ENCODE assay signal across 8 cellular contexts in the genomic region with DNA sequence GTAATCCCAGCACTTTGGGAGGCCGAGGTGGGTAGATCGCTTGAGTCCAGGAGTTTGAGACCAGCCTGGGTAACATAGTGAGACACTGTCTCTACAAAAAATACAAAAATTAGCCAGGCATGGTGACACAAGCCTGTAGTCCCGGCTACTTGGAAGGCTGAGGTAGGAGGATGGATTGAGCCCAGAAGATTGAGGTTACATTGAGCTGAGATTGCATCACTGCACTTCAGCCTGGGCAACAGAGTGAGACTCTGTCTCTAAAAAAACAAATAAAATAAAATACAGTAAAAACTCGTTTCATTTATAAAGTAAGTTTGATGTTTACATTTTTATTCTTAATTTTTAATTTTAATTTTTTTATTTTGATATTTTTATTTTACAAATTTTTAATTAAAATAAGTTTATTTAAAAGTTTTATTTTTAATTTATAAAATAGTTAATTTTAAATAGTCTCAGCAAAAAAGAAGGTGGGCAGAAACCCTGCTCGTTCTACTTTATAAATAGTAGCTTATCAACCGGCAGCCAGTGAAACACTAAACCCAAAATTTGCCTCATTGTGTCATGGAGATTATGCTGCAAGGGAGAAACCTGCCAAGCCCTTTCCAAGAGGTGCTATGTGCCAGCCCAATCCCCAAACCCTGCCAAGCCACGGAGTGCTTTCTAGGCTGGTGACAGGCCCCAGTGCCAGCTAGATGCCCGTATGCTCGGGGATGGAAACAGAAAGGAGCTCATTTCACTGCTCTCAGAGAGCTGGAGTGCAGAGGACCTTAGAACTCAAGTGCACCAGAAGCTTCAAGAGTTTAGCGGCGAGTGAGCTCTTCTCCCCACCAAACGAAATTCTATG. TPM values are rescaled to one million over a fixed set of nuclear protein-coding genes. Genes with fewer than 3 reads are reported as not detected.
DNase-seq lines count a peak whose midpoint lies in the region; FAIRE-seq and TF ChIP-seq lines count a peak whose summit lies in the region.
"Had no signal": no experiment of that assay in that cellular context is flagged by ENCODE, and none has a peak within 500 bp of the region (broad histone marks: within the 10 kb centered on the region; RNA-seq: fewer than 3 reads in every experiment).

No MANE protein-coding gene starts in this region.

- H4K20me1 ChIP-seq in keratinocyte (ENCODE audit: control insufficient read depth, extremely low read depth, insufficient read depth, low read length) = no peaks in the 10 kb centered on the region

- H3K9me3 Mint-ChIP-seq in activated T-cell treated with anti-CD3 and anti-CD28 coated beads, Interleukin-2, amount 50 U/mL, for 24 hours = no peaks in the 10 kb centered on the region
- H3K9me3 Mint-ChIP-seq: neural crest cell had no signal

- dilution Hi-C loops in keratinocyte (cut with MboI; ENCODE audit: extremely low pct_ligation_motif_present, low sequenced_read_pairs) = no loop called here

- no peak for TF ChIP-seq CTCF in keratinocyte (optimal IDR thresholded peaks at IDR 0.05 in 1 of 3, IDR thresholded peaks at IDR 0.05 in 1 of 3, conservative IDR thresholded peaks at IDR 0.05 in 1 of 3; ENCODE audit: extremely low read depth in 1 of 3, insufficient read depth in 2 of 3, low read length in 3 of 3)

- peak overlapping the region; percentile 77 for H3K4me3 Mint-ChIP-seq in activated T-cell treated with anti-CD3 and anti-CD28 coated beads, Interleukin-2, amount 50 U/mL, for 24 hours
- H3K4me3 Mint-ChIP-seq: neural crest cell had no signal

- peak overlapping the region; percentile 92 for H3K27ac Mint-ChIP-seq in activated T-cell treated with anti-CD3 and anti-CD28 coated beads, Interleukin-2, amount 50 U/mL, for 24 hours

- peaks cover 84% of the 10 kb centered on the region for H3K4me1 Mint-ChIP-seq in activated T-cell treated with anti-CD3 and anti-CD28 coated beads, Interleukin-2, amount 50 U/mL, for 24 hours (ENCODE audit: low read depth)

- H3K27ac ChIP-seq in keratinocyte (ENCODE audit: control insufficient read depth, insufficient read depth, low read length) (no peak overlapping the region), substantia nigra (ENCODE audit: low read depth, low read length, poor library complexity, severe bottlenecking) (peak overlapping the region; percentile 75)

- peak; percentile 88 for DNase-seq in NCI-H1092 (lab: John Stamatoyannopoulos, UW)
- DNase-seq in activated T-cell treated with anti-CD3 and anti-CD28 coated beads, Interleukin-2, amount 50 U/mL, for 24 hours = peak; percentile 58
- no peak for DNase-seq in keratinocyte (ENCODE audit: low read depth, low spot score)
- DNase-seq in substantia nigra (lab: John Stamatoyannopoulos, UW) = peak in 48 of 49 donors; percentile 10 to 89 (median 73)
- DNase-seq in NCI-H187 (lab: John Stamatoyannopoulos, UW) = no peak
- DNase-seq in NCI-H82 (lab: John Stamatoyannopoulos, UW) = no peak
- no peak for DNase-seq in NCI-H2171 (lab: John Stamatoyannopoulos, UW)

- peaks cover 31% of the 10 kb centered on the region for H3K79me2 ChIP-seq in keratinocyte (ENCODE audit: control insufficient read depth, insufficient read depth, low read length)

- H3K36me3 ChIP-seq in keratinocyte (ENCODE audit: control insufficient read depth in 2 of 2, extremely low read depth in 1 of 2, insufficient read depth in 2 of 2, low read length in 2 of 2) = peaks cover 0 to 2% of the 10 kb centered on the region in 2 experiments

- no peak overlapping the region for H3K4me3 ChIP-seq in keratinocyte (ENCODE audit: control insufficient read depth in 2 of 3, extremely low read depth in 1 of 3, insufficient read depth in 2 of 3, low read depth in 1 of 3, low read length in 3 of 3)

- H3K9me1 ChIP-seq in keratinocyte (ENCODE audit: control insufficient read depth, extremely low read depth, insufficient read depth, low read length) = peaks cover 2% of the 10 kb centered on the region

- H3K27me3 ChIP-seq in keratinocyte (ENCODE audit: control insufficient read depth, extremely low read depth, insufficient read depth, low read length) = no peaks in the 10 kb centered on the region

- peak overlapping the region; percentile 52 for H2AFZ ChIP-seq in keratinocyte (ENCODE audit: control insufficient read depth, low read length)

- no peak for FAIRE-seq in keratinocyte (lab: Jason Lieb, UNC)

- H3K27me3 Mint-ChIP-seq in activated T-cell treated with anti-CD3 and anti-CD28 coated beads, Interleukin-2, amount 50 U/mL, for 24 hours = no peaks in the 10 kb centered on the region

- peak overlapping the region; percentile 57 for H3K4me2 ChIP-seq in keratinocyte (ENCODE audit: control insufficient read depth, extremely low read depth, insufficient read depth, low read depth, low read length)

- H3K9ac ChIP-seq in keratinocyte (ENCODE audit: control insufficient read depth, extremely low read depth, insufficient read depth, low read length) = no peak overlapping the region

- no peaks in the 10 kb centered on the region for H3K9me3 ChIP-seq in keratinocyte (ENCODE audit: control insufficient read depth, low read depth, low read length)

- H3K36me3 Mint-ChIP-seq in activated T-cell treated with anti-CD3 and anti-CD28 coated beads, Interleukin-2, amount 50 U/mL, for 24 hours (ENCODE audit: low read depth) = peaks cover 30% of the 10 kb centered on the region

- peaks cover 32% of the 10 kb centered on the region for H3K4me1 ChIP-seq in keratinocyte (ENCODE audit: control insufficient read depth, extremely low read depth, insufficient read depth, low read length)

RNA-seq across cellular contexts. Expression of a gene that starts 38.9 kb away (rescaled TPM):
- 20.0 to 22.8 TPM (median 22.2 TPM) in 3 replicates for polyA plus RNA-seq in keratinocyte
- polyA plus RNA-seq in keratinocyte (2011; ENCODE audit: low read depth) = 14.2 TPM
- 8.4 and 11.9 TPM in 2 replicates for polyA plus RNA-seq in keratinocyte (2011; cell fraction: cytosol; rRNA removed)
- 31.3 and 36.7 TPM in 2 replicates for polyA plus RNA-seq in keratinocyte (2011; cell fraction: nucleus; rRNA removed)
- polyA plus RNA-seq in keratinocyte (2012; ENCODE audit: low replicate concordance) = 16.0 and 23.2 TPM in 2 replicates
- 42.2 to 70.6 TPM (median 59.9 TPM) in 3 replicates for polyA minus RNA-seq in keratinocyte
- polyA minus RNA-seq in keratinocyte (2011; cell fraction: cytosol; rRNA and poly(A)+ RNA removed) = 33.2 TPM
- polyA minus RNA-seq in keratinocyte (2011; cell fraction: nucleus; rRNA and poly(A)+ RNA removed) = 62.6 and 99.0 TPM in 2 replicates

Comparison
In these comparisons a context has a peak if more than half of its experiments do, and no peak if none do; other contexts are left out.
1. DNase-seq: peak in NCI-H1092 (single experiment), activated T-cell treated with anti-CD3 and anti-CD28 coated beads, Interleukin-2, amount 50 U/mL, for 24 hours (single experiment) and substantia nigra (48 of 49); none in keratinocyte (single experiment), NCI-H187 (0 of 2), NCI-H82 (single experiment) and NCI-H2171 (single experiment).